24 cellular contexts compared by ENCODE assay signal in genomic region chr21:27818847-27819246, GRCh38.
DNase-seq lines count a peak whose midpoint lies in the region; ATAC-seq and TF ChIP-seq lines count a peak whose summit lies in the region.
"Had no signal": no experiment of that assay in that cellular context is flagged by ENCODE, and none has a peak within 500 bp of the region (broad histone marks: within the 10 kb centered on the region; RNA-seq: fewer than 3 reads in every experiment).

No MANE protein-coding gene starts in this region.

- H3K27ac ChIP-seq in PC-9 (no peak overlapping the region), muscle layer of colon (ENCODE audit: low read depth, low read length) (peak overlapping the region; percentile 53), upper lobe of right lung (peak overlapping the region; percentile 73)
- H3K27ac ChIP-seq: parathyroid adenoma, spleen, thyroid gland, VCaP had no signal

- no peaks in the 10 kb centered on the region for H3K9me2 ChIP-seq in PC-9 (ENCODE audit: insufficient read depth)

- H3K4me1 ChIP-seq in PC-9 (replicated peaks; ENCODE audit: insufficient read depth) (no peaks in the 10 kb centered on the region), muscle layer of colon (ENCODE audit: insufficient read depth, low read length) (peaks cover 23% of the 10 kb centered on the region), upper lobe of right lung (no peaks in the 10 kb centered on the region)
- H3K4me1 ChIP-seq: parathyroid adenoma, spleen had no signal

- no peak for TF ChIP-seq CTCF in PC-9 (conservative IDR thresholded peaks at IDR 0.05)
- TF ChIP-seq CTCF in fibroblast of pulmonary artery (IDR thresholded peaks at IDR 0.05; ENCODE audit: low read length, missing control alignments), result no peak
- no peak for TF ChIP-seq CTCF in upper lobe of right lung (IDR thresholded peaks at IDR 0.05)

- H3K9me3 Mint-ChIP-seq in T-helper 2 cell treated with Interferon-gamma antibody and Interleukin-4, amounts not matched to agents 5 μg/mL and 100 μg/mL, for 36 hours, result peaks cover 9% of the 10 kb centered on the region
- peaks cover 4% of the 10 kb centered on the region for H3K9me3 Mint-ChIP-seq in activated CD8-positive, alpha-beta T cell treated with anti-CD3 and anti-CD28 coated beads, Interleukin-2, amount 10 ng/mL, durations not matched to agents 7 days and 5 days (ENCODE audit: insufficient read depth)
- H3K9me3 Mint-ChIP-seq: activated T-cell treated with anti-CD3 and anti-CD28 coated beads, Interleukin-2, amount 50 U/mL, for 24 hours; brain; GM23338 had no signal

- BruUV-seq in PC-9 (replicated peaks; lab: Mats Ljungman, UMichigan), result no TSS peak

- POLR2A ChIA-PET in PC-9 (lab: Charles Lee; ENCODE audit: unreplicated experiment), result interaction anchor here (0.7 kb wide), 2 partner anchors 16 to 575 kb away, joined by 4 to 5 read pairs; no protein-coding TSS in a partner anchor
- POLR2A ChIA-PET in activated CD8-positive, alpha-beta T cell treated with anti-CD3 and anti-CD28 coated beads, Interleukin-2, amount 10 ng/mL, durations not matched to agents 7 days and 5 days (lab: Charles Lee), result no interaction called here

- intact Hi-C loops in PC-9 (cut with micrococcal nuclease; ENCODE audit: unreplicated experiment) (no loop called here), upper lobe of right lung (cut with DNase I) (no loop called here)

- peak; percentile 92 for ATAC-seq in upper lobe of right lung
- no peak for ATAC-seq in HG02840 (IDR thresholded peaks at IDR 0.05; ENCODE audit: low FRiP score, unreplicated experiment)
- ATAC-seq in activated CD8-positive, alpha-beta T cell treated with anti-CD3 and anti-CD28 coated beads, Interleukin-2, amount 10 ng/mL, durations not matched to agents 7 days and 5 days, result no peak
- ATAC-seq: GM12878, GM23338, Right ventricle myocardium inferior, T-cell had no signal

- H3K36me3 ChIP-seq in PC-9 (ENCODE audit: low read depth) (no peaks in the 10 kb centered on the region), muscle layer of colon (ENCODE audit: insufficient read depth, low read length) (no peaks in the 10 kb centered on the region), upper lobe of right lung (no peaks in the 10 kb centered on the region)
- H3K36me3 ChIP-seq: spleen, thyroid gland had no signal

- H3K4me3 ChIP-seq in PC-9 (no peak overlapping the region), fibroblast of pulmonary artery (replicated peaks; ENCODE audit: low read depth, low read length) (no peak overlapping the region), muscle layer of colon (ENCODE audit: low read depth in 1 of 2, low read length in 2 of 2) (no peak overlapping the region), upper lobe of right lung (no peak overlapping the region)
- H3K4me3 ChIP-seq: GM12878, GM23338, spleen, thyroid gland had no signal

- no peaks in the 10 kb centered on the region for H3F3A ChIP-seq in PC-9 (ENCODE audit: insufficient read depth, low read depth)

- H3K4me1 Mint-ChIP-seq in T-helper 2 cell treated with Interferon-gamma antibody and Interleukin-4, amounts not matched to agents 5 μg/mL and 100 μg/mL, for 36 hours (ENCODE audit: low read depth), result no peaks in the 10 kb centered on the region
- H3K4me1 Mint-ChIP-seq in activated CD8-positive, alpha-beta T cell treated with anti-CD3 and anti-CD28 coated beads, Interleukin-2, amount 10 ng/mL, durations not matched to agents 7 days and 5 days (ENCODE audit: low read depth), result no peaks in the 10 kb centered on the region
- H3K4me1 Mint-ChIP-seq: GM23338, T-cell had no signal

- no peaks in the 10 kb centered on the region for H3K79me2 ChIP-seq in PC-9 (ENCODE audit: low read depth)
- H3K79me2 ChIP-seq: parathyroid adenoma had no signal

- H3K4me2 ChIP-seq in PC-9, result no peak overlapping the region
- H3K4me2 ChIP-seq: GM23338 had no signal

- no peaks in the 10 kb centered on the region for H4K20me1 ChIP-seq in PC-9 (ENCODE audit: insufficient read depth)

- H3K36me3 Mint-ChIP-seq in T-helper 2 cell treated with Interferon-gamma antibody and Interleukin-4, amounts not matched to agents 5 μg/mL and 100 μg/mL, for 36 hours (ENCODE audit: low read depth), result no peaks in the 10 kb centered on the region
- H3K36me3 Mint-ChIP-seq in activated CD8-positive, alpha-beta T cell treated with anti-CD3 and anti-CD28 coated beads, Interleukin-2, amount 10 ng/mL, durations not matched to agents 7 days and 5 days (ENCODE audit: low read depth), result no peaks in the 10 kb centered on the region
- H3K36me3 Mint-ChIP-seq: activated naive CD8-positive, alpha-beta T cell; brain; T-cell had no signal

- no peak overlapping the region for H3K4me3 Mint-ChIP-seq in T-helper 2 cell treated with Interferon-gamma antibody and Interleukin-4, amounts not matched to agents 5 μg/mL and 100 μg/mL, for 36 hours
- H3K4me3 Mint-ChIP-seq in activated CD8-positive, alpha-beta T cell treated with anti-CD3 and anti-CD28 coated beads, Interleukin-2, amount 10 ng/mL, durations not matched to agents 7 days and 5 days, result no peak overlapping the region
- H3K4me3 Mint-ChIP-seq: activated naive CD8-positive, alpha-beta T cell; activated T-cell treated with anti-CD3 and anti-CD28 coated beads, Interleukin-2, amount 50 U/mL, for 24 hours; brain; GM23338; T-cell had no signal

- H2AFZ ChIP-seq in PC-9, result no peak overlapping the region
- H2AFZ ChIP-seq: GM23338, parathyroid adenoma had no signal

- CTCF ChIA-PET in PC-9 (lab: Charles Lee), result no interaction called here
- CTCF ChIA-PET in activated CD8-positive, alpha-beta T cell treated with anti-CD3 and anti-CD28 coated beads, Interleukin-2, amount 10 ng/mL, durations not matched to agents 7 days and 5 days (lab: Charles Lee), result no interaction called here

- H3K27me3 ChIP-seq in PC-9 (ENCODE audit: insufficient read depth, low read depth) (no peaks in the 10 kb centered on the region), muscle layer of colon (ENCODE audit: control insufficient read depth in 1 of 2, insufficient read depth in 2 of 2, low read length in 2 of 2) (no peaks in the 10 kb centered on the region), upper lobe of right lung (no peaks in the 10 kb centered on the region)
- H3K27me3 ChIP-seq: spleen, thyroid gland had no signal

- no peak overlapping the region for H3K27ac Mint-ChIP-seq in T-helper 2 cell treated with Interferon-gamma antibody and Interleukin-4, amounts not matched to agents 5 μg/mL and 100 μg/mL, for 36 hours
- H3K27ac Mint-ChIP-seq in activated CD8-positive, alpha-beta T cell treated with anti-CD3 and anti-CD28 coated beads, Interleukin-2, amount 10 ng/mL, durations not matched to agents 7 days and 5 days, result no peak overlapping the region
- H3K27ac Mint-ChIP-seq: activated naive CD8-positive, alpha-beta T cell; activated T-cell treated with anti-CD3 and anti-CD28 coated beads, Interleukin-2, amount 50 U/mL, for 24 hours; GM23338; T-cell had no signal

- no peaks in the 10 kb centered on the region for H3K27me3 Mint-ChIP-seq in T-helper 2 cell treated with Interferon-gamma antibody and Interleukin-4, amounts not matched to agents 5 μg/mL and 100 μg/mL, for 36 hours (ENCODE audit: low read depth)
- no peaks in the 10 kb centered on the region for H3K27me3 Mint-ChIP-seq in activated CD8-positive, alpha-beta T cell treated with anti-CD3 and anti-CD28 coated beads, Interleukin-2, amount 10 ng/mL, durations not matched to agents 7 days and 5 days (ENCODE audit: low read depth)
- H3K27me3 Mint-ChIP-seq: activated naive CD8-positive, alpha-beta T cell; activated T-cell treated with anti-CD3 and anti-CD28 coated beads, Interleukin-2, amount 50 U/mL, for 24 hours; T-cell had no signal

- DNase-seq in PC-9 (peak; percentile 4 to 54), fibroblast of pulmonary artery (ENCODE audit: low read depth) (peak; percentile 36), upper lobe of right lung (no peak), SK-N-DZ (ENCODE audit: low spot score) (no peak)
- no peak for DNase-seq in T-helper 2 cell treated with Interferon-gamma antibody and Interleukin-4, amounts not matched to agents 5 μg/mL and 100 μg/mL, for 36 hours (ENCODE audit: low spot score)
- no peak for DNase-seq in activated CD8-positive, alpha-beta T cell treated with anti-CD3 and anti-CD28 coated beads, Interleukin-2, amount 10 ng/mL, durations not matched to agents 7 days and 5 days
- DNase-seq: activated CD4-positive, alpha-beta T cell treated with anti-CD3 and anti-CD28 coated beads, Interleukin-2, amount 50 U/mL, for 48 hours; activated T-cell treated with anti-CD3 and anti-CD28 coated beads, Interleukin-2, amount 50 U/mL, for 24 hours; GDM1; hippocampal formation; kidney; NCI-H1694; spleen; T-cell; thyroid gland had no signal

- H3K9me3 ChIP-seq in PC-9 (ENCODE audit: insufficient read depth, low read depth) (no peaks in the 10 kb centered on the region), muscle layer of colon (ENCODE audit: low read length) (no peaks in the 10 kb centered on the region), upper lobe of right lung (no peaks in the 10 kb centered on the region)
- H3K9me3 ChIP-seq: spleen, thyroid gland had no signal

- H3K9ac ChIP-seq in muscle layer of colon (ENCODE audit: low read length), result no peak overlapping the region
- H3K9ac ChIP-seq: parathyroid adenoma had no signal

Comparison
In these comparisons a context has a peak if more than half of its experiments do, and no peak if none do; other contexts are left out.
1. DNase-seq: peak in PC-9 (2 of 2) and fibroblast of pulmonary artery (single experiment); none in upper lobe of right lung (single experiment), SK-N-DZ (single experiment), T-helper 2 cell treated with Interferon-gamma antibody and Interleukin-4, amounts not matched to agents 5 μg/mL and 100 μg/mL, for 36 hours (single experiment) and activated CD8-positive, alpha-beta T cell treated with anti-CD3 and anti-CD28 coated beads, Interleukin-2, amount 10 ng/mL, durations not matched to agents 7 days and 5 days (single experiment).